11 cellular contexts compared by ENCODE assay signal in genomic region chr2:141399270-141399669, GRCh38.
DNase-seq lines count a peak whose midpoint lies in the region; TF ChIP-seq lines count a peak whose summit lies in the region.
"Had no signal": no experiment of that assay in that cellular context is flagged by ENCODE, and none has a peak within 500 bp of the region (broad histone marks: within the 10 kb centered on the region; RNA-seq: fewer than 3 reads in every experiment).

No MANE protein-coding gene starts in this region.

- H3K27me3 ChIP-seq in cardiac muscle cell (no peaks in the 10 kb centered on the region), right atrium auricular region (no peaks in the 10 kb centered on the region), NT2/D1 (ENCODE audit: insufficient read depth, insufficient read length) (no peaks in the 10 kb centered on the region), transverse colon (no peaks in the 10 kb centered on the region)

- TF ChIP-seq EP300 in transverse colon (IDR thresholded peaks at IDR 0.05; ENCODE audit: low read depth): no peak

- no peaks in the 10 kb centered on the region for H3K36me3 ChIP-seq in cardiac muscle cell
- H3K36me3 ChIP-seq in right atrium auricular region: no peaks in the 10 kb centered on the region
- no peaks in the 10 kb centered on the region for H3K36me3 ChIP-seq in NT2/D1 (ENCODE audit: insufficient read depth, insufficient read length, low read length)
- no peaks in the 10 kb centered on the region for H3K36me3 ChIP-seq in transverse colon

- no peak overlapping the region for H3K9ac ChIP-seq in NT2/D1 (ENCODE audit: insufficient read length, low read depth)

- no peak for TF ChIP-seq POLR2A in transverse colon (IDR thresholded peaks at IDR 0.05)

- H3K27ac ChIP-seq in cardiac muscle cell: no peak overlapping the region
- H3K27ac ChIP-seq in right atrium auricular region: no peak overlapping the region
- H3K27ac ChIP-seq in transverse colon: no peak overlapping the region

- no peaks in the 10 kb centered on the region for H3K4me1 ChIP-seq in cardiac muscle cell (ENCODE audit: low read depth)
- no peaks in the 10 kb centered on the region for H3K4me1 ChIP-seq in right atrium auricular region
- no peaks in the 10 kb centered on the region for H3K4me1 ChIP-seq in NT2/D1 (ENCODE audit: insufficient read depth, insufficient read length)
- H3K4me1 ChIP-seq in transverse colon: no peaks in the 10 kb centered on the region

- TF ChIP-seq CTCF in cardiac muscle cell (IDR thresholded peaks at IDR 0.05; ENCODE audit: low read depth, low read length): peak; percentile 61
- peak in 1 of 2 donors; percentile 34 for TF ChIP-seq CTCF in right atrium auricular region (IDR thresholded peaks at IDR 0.05)
- TF ChIP-seq CTCF in fibroblast of pulmonary artery (IDR thresholded peaks at IDR 0.05; ENCODE audit: low read length, missing control alignments): peak; percentile 65
- no peak for TF ChIP-seq CTCF in transverse colon (IDR thresholded peaks at IDR 0.05)

- DNase-seq in cardiac muscle cell (ENCODE audit: low read depth in 1 of 2, low spot score in 1 of 2) (peak; percentile 27 to 40), right atrium auricular region (ENCODE audit: low spot score) (no peak), NT2/D1 (ENCODE audit: low read depth, low spot score) (peak; percentile 8), fibroblast of pulmonary artery (ENCODE audit: low read depth) (peak; percentile 43), transverse colon (no peak), globus pallidus (ENCODE audit: low spot score) (no peak), NCI-H187 treated with DMSO at 0.1 percent for 48 hours (lab: John Stamatoyannopoulos, UW) (no peak), putamen (ENCODE audit: low spot score) (no peak)
- DNase-seq: activated naive CD4-positive, alpha-beta T cell treated with anti-CD3 and anti-CD28 coated beads, Interleukin-2, amount 50 U/mL, for 16 hours; naive thymus-derived CD8-positive, alpha-beta T cell; NCI-H2029 had no signal

- H3K9me3 ChIP-seq in cardiac muscle cell (ENCODE audit: low read depth) (no peaks in the 10 kb centered on the region), right atrium auricular region (no peaks in the 10 kb centered on the region), NT2/D1 (ENCODE audit: insufficient read depth, low read length) (no peaks in the 10 kb centered on the region), transverse colon (no peaks in the 10 kb centered on the region)

- WGBS in transverse colon (ENCODE audit: low coverage in 1 of 2), 2 donors: 67% methylated on average over 1 of the region's 1 CpG

- H3K4me3 ChIP-seq in cardiac muscle cell (no peak overlapping the region), right atrium auricular region (no peak overlapping the region), NT2/D1 (ENCODE audit: insufficient read length, low read depth) (no peak overlapping the region), fibroblast of pulmonary artery (replicated peaks; ENCODE audit: low read depth, low read length) (no peak overlapping the region), transverse colon (no peak overlapping the region)

- in situ Hi-C loops in transverse colon (cut with MboI; ENCODE audit: low pct_ligation_motif_present in 1 of 4, low pct_unique_long_range_greater_than_20kb in 1 of 4, low sequenced_read_pairs in 3 of 4): no loop called here

- intact Hi-C loops in transverse colon (cut with DNase I; ENCODE audit: low total_unique reads): no loop called here

Comparison
In these comparisons a context has a peak if more than half of its experiments do, and no peak if none do; other contexts are left out.
1. DNase-seq: peak in cardiac muscle cell (2 of 2), NT2/D1 (single experiment) and fibroblast of pulmonary artery (single experiment); none in right atrium auricular region (single experiment), transverse colon (single experiment), globus pallidus (single experiment), NCI-H187 treated with DMSO at 0.1 percent for 48 hours (single experiment) and putamen (single experiment).
2. CTCF ChIP-seq: peak in cardiac muscle cell (single experiment) and fibroblast of pulmonary artery (single experiment); none in transverse colon (0 of 5).